In the genomic region with DNA sequence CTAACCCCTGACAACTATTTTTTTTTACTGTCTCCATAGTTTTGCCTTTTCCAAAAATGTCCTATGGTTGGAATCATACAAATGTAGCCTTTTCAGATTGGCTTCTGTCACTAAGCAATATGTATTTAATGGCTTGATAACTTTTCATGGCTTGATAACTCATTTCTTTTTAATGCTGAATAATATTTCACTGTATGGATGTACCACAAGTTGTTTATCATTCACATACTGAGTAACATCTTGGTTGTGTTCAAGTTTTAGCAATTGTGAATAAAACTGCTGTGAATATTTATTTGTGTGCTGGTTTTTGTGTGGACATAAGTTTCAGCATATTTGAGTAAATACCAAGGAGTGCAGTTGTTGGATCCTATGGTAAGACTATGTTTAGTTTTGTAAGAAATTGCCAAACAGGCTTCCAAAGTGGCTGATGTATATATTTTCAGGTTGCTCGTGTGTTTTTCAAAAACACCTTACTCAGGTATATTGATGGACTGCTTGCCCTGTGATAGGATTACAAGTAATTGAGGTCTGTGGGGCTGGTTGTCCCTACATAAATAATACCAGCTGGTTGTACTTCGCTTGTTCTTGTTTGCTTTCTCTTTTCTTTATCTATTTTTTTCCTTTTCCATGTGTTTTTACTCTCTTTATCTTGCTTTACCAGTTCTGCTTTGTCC, we compare ENCODE assay signal across 18 cellular contexts. TPM values are rescaled to one million over a fixed set of nuclear protein-coding genes. Genes with fewer than 3 reads are reported as not detected.
DNase-seq lines count a peak whose midpoint lies in the region; ATAC-seq, FAIRE-seq and TF ChIP-seq lines count a peak whose summit lies in the region.
"Had no signal": no experiment of that assay in that cellular context is flagged by ENCODE, and none has a peak within 500 bp of the region (broad histone marks: within the 10 kb centered on the region; RNA-seq: fewer than 3 reads in every experiment).

No MANE protein-coding gene starts in this region.

- H3K36me3 Mint-ChIP-seq in activated T-cell treated with anti-CD3 and anti-CD28 coated beads, Interleukin-2, amount 50 U/mL, for 72 hours (ENCODE audit: insufficient read depth in 2 of 2): peaks cover 0 to 1% of the 10 kb centered on the region in 2 donors
- peaks cover 9% of the 10 kb centered on the region for H3K36me3 Mint-ChIP-seq in CD8-positive, alpha-beta T cell
- no peaks in the 10 kb centered on the region for H3K36me3 Mint-ChIP-seq in naive thymus-derived CD4-positive, alpha-beta T cell
- no peaks in the 10 kb centered on the region for H3K36me3 Mint-ChIP-seq in endothelial cell (ENCODE audit: low read depth, unreplicated experiment)

- CTCF ChIA-PET in CD8-positive, alpha-beta T cell (lab: Charles Lee): interaction anchor here (0.6 to 3.1 kb wide), 8 partner anchors 9 to 267 kb away, joined by 3 to 17 read pairs (median 6); no protein-coding TSS in a partner anchor
- CTCF ChIA-PET in K562 (lab: Yijun Ruan, JAX; ENCODE audit: low intra/inter-chr PET ratio): interaction anchor here (1.2 to 1.9 kb wide), 4 partner anchors 233 to 416 kb away, joined by 3 to 7 read pairs (median 6); no protein-coding TSS in a partner anchor
- CTCF ChIA-PET in naive thymus-derived CD4-positive, alpha-beta T cell (lab: Charles Lee): interaction anchor here (0.6 to 1.0 kb wide), 6 partner anchors 12 to 266 kb away, joined by 3 to 6 read pairs (median 3); no protein-coding TSS in a partner anchor

- H3K9me3 Mint-ChIP-seq in activated T-cell treated with anti-CD3 and anti-CD28 coated beads, Interleukin-2, amount 50 U/mL, for 72 hours: no peaks in the 10 kb centered on the region
- no peaks in the 10 kb centered on the region for H3K9me3 Mint-ChIP-seq in CD8-positive, alpha-beta T cell
- H3K9me3 Mint-ChIP-seq in naive thymus-derived CD4-positive, alpha-beta T cell: no peaks in the 10 kb centered on the region
- H3K9me3 Mint-ChIP-seq in endothelial cell (ENCODE audit: unreplicated experiment): no peaks in the 10 kb centered on the region
- H3K9me3 Mint-ChIP-seq: CD14-positive monocyte, HFFc6 had no signal

- peaks cover 10% of the 10 kb centered on the region for H3K4me1 ChIP-seq in CD8-positive, alpha-beta T cell (ENCODE audit: insufficient read depth, low read length)
- H3K4me1 ChIP-seq in K562 (replicated peaks in 1 of 2; ENCODE audit: control insufficient read depth in 2 of 2, insufficient read depth in 2 of 2, low read length in 2 of 2): no peaks in the 10 kb centered on the region
- H3K4me1 ChIP-seq in naive thymus-derived CD4-positive, alpha-beta T cell (ENCODE audit: control insufficient read depth in 2 of 2, insufficient read depth in 2 of 2, low read length in 2 of 2): peaks cover 0 to 3% of the 10 kb centered on the region in 2 donors
- H3K4me1 ChIP-seq: SJSA1 had no signal

- TF ChIP-seq RAD21 in K562 (CRISPR knock-in tag; conservative IDR thresholded peaks at IDR 0.05 in 1 of 2, IDR thresholded peaks at IDR 0.05 in 1 of 2): no peak

- H3K27ac ChIP-seq in CD8-positive, alpha-beta T cell (ENCODE audit: low read depth, low read length): no peak overlapping the region
- H3K27ac ChIP-seq in K562 (ENCODE audit: extremely low read depth, low read depth, low read length): no peak overlapping the region
- H3K27ac ChIP-seq in naive thymus-derived CD4-positive, alpha-beta T cell (ENCODE audit: low read depth, low read length): no peak overlapping the region
- H3K27ac ChIP-seq: SJSA1 had no signal

- H3K27me3 Mint-ChIP-seq in activated T-cell treated with anti-CD3 and anti-CD28 coated beads, Interleukin-2, amount 50 U/mL, for 72 hours (ENCODE audit: low read depth): no peaks in the 10 kb centered on the region
- H3K27me3 Mint-ChIP-seq in CD8-positive, alpha-beta T cell (ENCODE audit: low read depth): no peaks in the 10 kb centered on the region
- no peaks in the 10 kb centered on the region for H3K27me3 Mint-ChIP-seq in naive thymus-derived CD4-positive, alpha-beta T cell
- H3K27me3 Mint-ChIP-seq in endothelial cell (ENCODE audit: unreplicated experiment): no peaks in the 10 kb centered on the region

- intact Hi-C loops in CD8-positive, alpha-beta T cell (cut with DNase I, micrococcal nuclease): loop anchor here (1.0 to 5.0 kb wide), 4 partner anchors 22 to 267 kb away; no protein-coding TSS in a partner anchor
- intact Hi-C loops in K562 (cut with micrococcal nuclease): loop anchor here (1.0 to 5.0 kb wide), 7 partner anchors 22 to 292 kb away; no protein-coding TSS in a partner anchor
- intact Hi-C loops in naive thymus-derived CD4-positive, alpha-beta T cell (cut with micrococcal nuclease): loop anchor here (1.0 to 5.0 kb wide), 11 partner anchors 22 to 412 kb away; partner anchors contain the start of gene SMKR1 (in 2 of the 2)

- no peaks in the 10 kb centered on the region for H3K9me1 ChIP-seq in K562 (ENCODE audit: control insufficient read depth, insufficient read depth, low read length)

- H2AFZ ChIP-seq in K562 (ENCODE audit: low read depth, low read length): no peak overlapping the region

- no peak overlapping the region for H3K9ac ChIP-seq in K562 (ENCODE audit: insufficient read depth in 1 of 2, low read depth in 2 of 2, low read length in 2 of 2)

- FAIRE-seq in K562 (lab: Jason Lieb, UNC): no peak

- no peak overlapping the region for H3K4me2 ChIP-seq in K562 (ENCODE audit: insufficient read depth, low read length)

- TF ChIP-seq EP300 in K562 (IDR thresholded peaks at IDR 0.05; ENCODE audit: low read length): no peak

- no peak for TF ChIP-seq POLR2A in K562 (conservative IDR thresholded peaks at IDR 0.05)

- 0 out of 2 replicates have a peak, but pooled peaks cover 3% of the 10 kb centered on the region for H4K20me1 ChIP-seq in K562 (replicated peaks; ENCODE audit: control insufficient read depth, insufficient read depth, low read length)

- H3K36me3 ChIP-seq in CD8-positive, alpha-beta T cell (ENCODE audit: insufficient read depth, low read length): no peaks in the 10 kb centered on the region
- H3K36me3 ChIP-seq in K562 (ENCODE audit: control insufficient read depth, insufficient read depth, low read length): no peaks in the 10 kb centered on the region
- H3K36me3 ChIP-seq in naive thymus-derived CD4-positive, alpha-beta T cell (ENCODE audit: control insufficient read depth in 2 of 3, insufficient read depth in 3 of 3, low read length in 3 of 3): no peaks in the 10 kb centered on the region

- BruUV-seq in K562 (replicated peaks; lab: Mats Ljungman, UMichigan): no TSS peak

- no peak for TF ChIP-seq CTCF in CD8-positive, alpha-beta T cell (IDR thresholded peaks at IDR 0.05)
- no peak for TF ChIP-seq CTCF in K562 (IDR thresholded peaks at IDR 0.05 in 2 of 3, conservative IDR thresholded peaks at IDR 0.05 in 1 of 3; ENCODE audit: insufficient read depth in 2 of 3, low read depth in 1 of 3, low read length in 3 of 3)
- no peak for TF ChIP-seq CTCF in endothelial cell (IDR thresholded peaks at IDR 0.05; ENCODE audit: unreplicated experiment)

- H3K4me3 Mint-ChIP-seq in activated T-cell treated with anti-CD3 and anti-CD28 coated beads, Interleukin-2, amount 50 U/mL, for 72 hours: no peak overlapping the region
- no peak overlapping the region for H3K4me3 Mint-ChIP-seq in CD8-positive, alpha-beta T cell
- H3K4me3 Mint-ChIP-seq in naive thymus-derived CD4-positive, alpha-beta T cell: no peak overlapping the region
- no peak overlapping the region for H3K4me3 Mint-ChIP-seq in endothelial cell (ENCODE audit: unreplicated experiment)
- H3K4me3 Mint-ChIP-seq: CD14-positive monocyte, HFFc6 had no signal

- POLR2A ChIA-PET in CD8-positive, alpha-beta T cell (lab: Charles Lee): no interaction called here
- POLR2A ChIA-PET in K562 (lab: Yijun Ruan, JAX): interaction anchor here (0.5 to 1.3 kb wide), 6 partner anchors 12 to 282 kb away, joined by 3 to 5 read pairs (median 3); no protein-coding TSS in a partner anchor
- POLR2A ChIA-PET in naive thymus-derived CD4-positive, alpha-beta T cell (lab: Charles Lee): interaction anchor here (0.6 kb wide), 1 partner anchor 99 kb away, joined by 6 read pairs; no protein-coding TSS in a partner anchor

- no peaks in the 10 kb centered on the region for H3K27me3 ChIP-seq in CD8-positive, alpha-beta T cell (ENCODE audit: insufficient read depth, low read length)
- no peaks in the 10 kb centered on the region for H3K27me3 ChIP-seq in K562 (ENCODE audit: control insufficient read depth in 2 of 2, insufficient read depth in 2 of 2, low read length in 2 of 2)
- H3K27me3 ChIP-seq in naive thymus-derived CD4-positive, alpha-beta T cell (ENCODE audit: control insufficient read depth in 2 of 2, insufficient read depth in 2 of 2, low read length in 2 of 2): no peaks in the 10 kb centered on the region
- H3K27me3 ChIP-seq: SJSA1 had no signal

- no peak for DNase-seq in activated T-cell treated with anti-CD3 and anti-CD28 coated beads, Interleukin-2, amount 50 U/mL, for 72 hours
- DNase-seq in activated T-cell treated with anti-CD3 and anti-CD28 coated beads, Interleukin-2, amount 50 U/mL, for 48 hours: no peak
- no peak for DNase-seq in CD8-positive, alpha-beta T cell
- DNase-seq in K562 (ENCODE audit: extremely low read depth in 1 of 4, low spot score in 3 of 4): no peak
- DNase-seq in naive thymus-derived CD4-positive, alpha-beta T cell: no peak
- DNase-seq in NCI-H1436 treated with DMSO at 0.1 percent for 48 hours (lab: John Stamatoyannopoulos, UW): no peak
- DNase-seq in NCI-H748 (lab: John Stamatoyannopoulos, UW; ENCODE audit: unreplicated experiment): no peak
- no peak for DNase-seq in endothelial cell (ENCODE audit: low spot score)
- DNase-seq: EL, HFFc6, Kasumi-1, MM.1S, NCI-H1092 treated with DMSO at 0.1 percent for 48 hours, NCI-H187, NCI-H748 treated with DMSO at 0.1 percent for 48 hours, PC-3 had no signal

- no peak overlapping the region for H3K4me3 ChIP-seq in CD8-positive, alpha-beta T cell (ENCODE audit: low read depth, low read length)
- no peak overlapping the region for H3K4me3 ChIP-seq in K562
- no peak overlapping the region for H3K4me3 ChIP-seq in naive thymus-derived CD4-positive, alpha-beta T cell (ENCODE audit: low read length)
- H3K4me3 ChIP-seq: SJSA1 had no signal

- H3K4me1 Mint-ChIP-seq in activated T-cell treated with anti-CD3 and anti-CD28 coated beads, Interleukin-2, amount 50 U/mL, for 72 hours (ENCODE audit: low read depth): peaks cover 40% of the 10 kb centered on the region
- peaks cover 61% of the 10 kb centered on the region for H3K4me1 Mint-ChIP-seq in CD8-positive, alpha-beta T cell (ENCODE audit: low read depth)
- H3K4me1 Mint-ChIP-seq in naive thymus-derived CD4-positive, alpha-beta T cell: peaks cover 20 to 78% (median 58%) of the 10 kb centered on the region in 7 donors
- peaks cover 8% of the 10 kb centered on the region for H3K4me1 Mint-ChIP-seq in endothelial cell (ENCODE audit: unreplicated experiment)

- H3K9me3 ChIP-seq in CD8-positive, alpha-beta T cell (ENCODE audit: low read length): no peaks in the 10 kb centered on the region
- H3K9me3 ChIP-seq in K562 (replicated peaks; ENCODE audit: control insufficient read depth, insufficient read depth, low read depth, low read length): no peaks in the 10 kb centered on the region
- no peaks in the 10 kb centered on the region for H3K9me3 ChIP-seq in naive thymus-derived CD4-positive, alpha-beta T cell (ENCODE audit: control insufficient read depth in 2 of 3, low read length in 3 of 3)
- H3K9me3 ChIP-seq: SJSA1 had no signal

- H3K79me2 ChIP-seq in K562 (ENCODE audit: control insufficient read depth, insufficient read depth, low read length): peaks cover 34% of the 10 kb centered on the region

- no peak for ATAC-seq in activated T-cell treated with anti-CD3 and anti-CD28 coated beads, Interleukin-2, amount 50 U/mL, for 72 hours (replicated peaks in 1 of 2)
- no peak for ATAC-seq in CD8-positive, alpha-beta T cell
- no peak for ATAC-seq in K562
- ATAC-seq in naive thymus-derived CD4-positive, alpha-beta T cell: no peak

- peak overlapping the region; percentile 85 for H3K27ac Mint-ChIP-seq in activated T-cell treated with anti-CD3 and anti-CD28 coated beads, Interleukin-2, amount 50 U/mL, for 72 hours
- peak overlapping the region; percentile 16 for H3K27ac Mint-ChIP-seq in CD8-positive, alpha-beta T cell
- peak overlapping the region in 6 of 9 donors; percentile 3 to 51 (median 23) for H3K27ac Mint-ChIP-seq in naive thymus-derived CD4-positive, alpha-beta T cell
- H3K27ac Mint-ChIP-seq in endothelial cell (ENCODE audit: unreplicated experiment): no peak overlapping the region

- 28% methylated on average over 2 of the region's 2 CpGs for WGBS in K562 (ENCODE audit: insufficient coverage, low coverage, missing lambda C conversion rate)

- in situ Hi-C loops in K562 (cut with MboI): loop anchor here (25.0 kb wide), 1 partner anchor 272 kb away; no protein-coding TSS in a partner anchor

RNA-seq across cellular contexts. Expression of gene NRF1, which starts 23.0 kb away (rescaled TPM):
- 10 to 100 TPM; 22.1 to 25.1 TPM for total RNA-seq in activated T-cell treated with anti-CD3 and anti-CD28 coated beads, Interleukin-2, amount 50 U/mL, for 72 hours
- 10 to 100 TPM; 31.9 to 34.9 TPM for total RNA-seq in CD8-positive, alpha-beta T cell
- 82.6 and 84.4 TPM in 2 replicates for total RNA-seq in K562 (2011; cell fraction: chromatin; rRNA removed; ENCODE audit: low replicate concordance)
- 37.0 and 42.8 TPM in 2 replicates for total RNA-seq in K562 (2011; cell fraction: nucleolus; rRNA removed)
- total RNA-seq in K562 (2011; cell fraction: nucleoplasm; rRNA removed): 60.8 and 84.7 TPM in 2 replicates
- total RNA-seq in K562 (2014; rRNA removed): 16.2 and 17.5 TPM in 2 replicates
- total RNA-seq in K562 (2014; rRNA removed; fragmentation: Illumina TruSeq; extraction: Trizol): 17.8 and 18.5 TPM in 2 replicates
- total RNA-seq in K562 (2015; rRNA removed; fragmentation: Illumina TruSeq; extraction: Trizol): 17.6 and 20.3 TPM in 2 replicates
- 20.9 and 22.6 TPM in 2 replicates for total RNA-seq in K562 (2021)
- 28.8 and 29.4 TPM in 2 replicates for polyA plus RNA-seq in K562 (2011; rRNA removed)
- polyA plus RNA-seq in K562 (2011; cell fraction: cytosol; rRNA removed): 20.4 and 25.5 TPM in 2 replicates
- 31.6 and 40.0 TPM in 2 replicates for polyA plus RNA-seq in K562 (2011; cell fraction: nucleus; rRNA removed)
- polyA plus RNA-seq in K562 (2012): 13.5 and 18.1 TPM in 2 replicates
- polyA plus RNA-seq in K562 (2014; fragmentation: Illumina TruSeq; extraction: Trizol): 19.9 and 24.3 TPM in 2 replicates
- 1 to 10 TPM; 8.6 to 8.9 TPM for polyA plus RNA-seq in K562 (2014; fragmentation: Nextera tagmentation; extraction: Ambion mirVana)
- 20.8 and 25.0 TPM in 2 replicates for polyA plus RNA-seq in K562 (2014; rRNA removed)
- polyA minus RNA-seq in K562 (2011; rRNA and poly(A)+ RNA removed): 44.2 and 48.6 TPM in 2 replicates
- polyA minus RNA-seq in K562 (2011; cell fraction: cytosol; rRNA and poly(A)+ RNA removed): 16.7 and 17.8 TPM in 2 replicates
- 24.8 and 35.5 TPM in 2 replicates for polyA minus RNA-seq in K562 (2011; cell fraction: nucleus; rRNA and poly(A)+ RNA removed)
- total RNA-seq in naive thymus-derived CD4-positive, alpha-beta T cell: 10 to 100 TPM; 25.8 to 49.3 (median 35.3) TPM
- polyA plus RNA-seq in naive thymus-derived CD4-positive, alpha-beta T cell: 10 to 100 TPM; 24.7 to 37.7 TPM
- 18.1 TPM for total RNA-seq in endothelial cell (ENCODE audit: unreplicated experiment)
